ENCODE assay signal across 1 cellular context in genomic region chr12:53625373-53625945, GRCh38.
TF ChIP-seq lines count a peak whose summit lies in the region.

No MANE protein-coding gene starts in this region.

TF ChIP-seq in endothelial cell of umbilical vein, 7 proteins besides CTCF, POLR2A, EP300 and RAD21:
- TF ChIP-seq FOS (IDR thresholded peaks at IDR 0.05; ENCODE audit: borderline replicate concordance, insufficient read depth, low read length): no peak
- peak; percentile 11 for TF ChIP-seq POLR2AphosphoS5 (IDR thresholded peaks at IDR 0.05; ENCODE audit: insufficient read depth, low read depth, low read length)
